ENCODE assay signal across 20 cellular contexts in genomic region chr6:90790058-90790457, GRCh38.
A peak's percentile ranks its signal among the peaks of the same experiment; 100 is the strongest.
DNase-seq lines count a peak whose midpoint lies in the region; ATAC-seq and TF ChIP-seq lines count a peak whose summit lies in the region.
"Had no signal": no experiment of that assay in that cellular context is flagged by ENCODE, and none has a peak within 500 bp of the region (broad histone marks: within the 10 kb centered on the region; RNA-seq: fewer than 3 reads in every experiment).

No MANE protein-coding gene starts in this region.

- H3K4me1 ChIP-seq in prostate gland (replicated peaks) = no peaks in the 10 kb centered on the region

- H3K27ac ChIP-seq in prostate gland = no peak overlapping the region
- no peak overlapping the region for H3K27ac ChIP-seq in brain microvascular endothelial cell
- H3K27ac ChIP-seq: neutrophil, suprapubic skin had no signal

- DNase-seq in ELF-1 (ENCODE audit: low read depth, low spot score) (peak; percentile 39), fibroblast of the aortic adventitia (ENCODE audit: low read depth) (peak; percentile 11), prostate gland (ENCODE audit: low spot score) (peak; percentile 67), amniotic stem cell (lab: John Stamatoyannopoulos, UW) (no peak), brain microvascular endothelial cell (no peak)
- DNase-seq: activated CD4-positive, alpha-beta T cell treated with anti-CD3 and anti-CD28 coated beads for 48 hours; activated naive CD8-positive, alpha-beta T cell treated with anti-CD3 and anti-CD28 coated beads, Interleukin-2, amount 50 U/mL, for 24 hours; CD8-positive, alpha-beta T cell; dermis blood vessel endothelial cell; Kasumi-1; left colon; NCI-H1092; NCI-H2081; retina; SIG-M5 had no signal

- H3K27me3 ChIP-seq in prostate gland (replicated peaks; ENCODE audit: insufficient read depth) = no peaks in the 10 kb centered on the region
- no peaks in the 10 kb centered on the region for H3K27me3 ChIP-seq in brain microvascular endothelial cell (replicated peaks)
- H3K27me3 ChIP-seq: neutrophil, suprapubic skin had no signal

- H3K4me3 ChIP-seq in fibroblast of the aortic adventitia (ENCODE audit: low read depth, low read length) = no peak overlapping the region
- no peak overlapping the region for H3K4me3 ChIP-seq in prostate gland
- no peak overlapping the region for H3K4me3 ChIP-seq in brain microvascular endothelial cell (ENCODE audit: low read depth, low read length)
- H3K4me3 ChIP-seq: suprapubic skin had no signal

- intact Hi-C loops in prostate gland (cut with DNase I) = no loop called here

- ATAC-seq in SK-N-SH treated with all-trans-retinoic acid at 6 μM for 48 hours (peak; percentile 82), HG02763 (IDR thresholded peaks at IDR 0.05; ENCODE audit: unreplicated experiment) (no peak), HG03378 (IDR thresholded peaks at IDR 0.05; ENCODE audit: unreplicated experiment) (no peak)
- ATAC-seq: activated naive CD8-positive, alpha-beta T cell treated with anti-CD3 and anti-CD28 coated beads, Interleukin-2, amount 50 U/mL, for 24 hours; CD8-positive, alpha-beta T cell; left colon had no signal

- in situ Hi-C loops in brain microvascular endothelial cell (cut with HindIII; ENCODE audit: low pct_ligation_motif_present, low sequenced_read_pairs) = no loop called here

- WGBS in prostate gland = 19% methylated on average over 7 of the region's 7 CpGs

- no peak for TF ChIP-seq POLR2A in prostate gland (IDR thresholded peaks at IDR 0.05)

- no peaks in the 10 kb centered on the region for H3K36me3 ChIP-seq in prostate gland
- no peaks in the 10 kb centered on the region for H3K36me3 ChIP-seq in brain microvascular endothelial cell (replicated peaks)
- H3K36me3 ChIP-seq: neutrophil, suprapubic skin had no signal

- TF ChIP-seq CTCF in fibroblast of the aortic adventitia (IDR thresholded peaks at IDR 0.05; ENCODE audit: insufficient read depth, low read length) (no peak), prostate gland (IDR thresholded peaks at IDR 0.05) (no peak), brain microvascular endothelial cell (IDR thresholded peaks at IDR 0.05; ENCODE audit: low read depth, low read length, missing control alignments) (no peak)

- no peaks in the 10 kb centered on the region for H3K9me3 ChIP-seq in prostate gland
- H3K9me3 ChIP-seq: neutrophil, suprapubic skin had no signal

TF ChIP-seq in SK-N-SH treated with all-trans-retinoic acid at 6 μM for 48 hours, 23 proteins besides CTCF, POLR2A, EP300 and RAD21:
- no peak for TF ChIP-seq OSR1 (CRISPR knock-in tag; IDR thresholded peaks at IDR 0.05)
- TF ChIP-seq ISL1 (CRISPR knock-in tag; IDR thresholded peaks at IDR 0.05) = no peak
TF ChIP-seq in SK-N-SH treated with all-trans-retinoic acid at 6 μM for 48 hours: peak in this region for 0.

Comparison
In these comparisons a context has a peak if more than half of its experiments do, and no peak if none do; other contexts are left out.
1. DNase-seq: peak in ELF-1 (single experiment), fibroblast of the aortic adventitia (single experiment) and prostate gland (single experiment); none in amniotic stem cell (single experiment) and brain microvascular endothelial cell (single experiment).